10 cellular contexts compared by ENCODE assay signal in the genomic region with DNA sequence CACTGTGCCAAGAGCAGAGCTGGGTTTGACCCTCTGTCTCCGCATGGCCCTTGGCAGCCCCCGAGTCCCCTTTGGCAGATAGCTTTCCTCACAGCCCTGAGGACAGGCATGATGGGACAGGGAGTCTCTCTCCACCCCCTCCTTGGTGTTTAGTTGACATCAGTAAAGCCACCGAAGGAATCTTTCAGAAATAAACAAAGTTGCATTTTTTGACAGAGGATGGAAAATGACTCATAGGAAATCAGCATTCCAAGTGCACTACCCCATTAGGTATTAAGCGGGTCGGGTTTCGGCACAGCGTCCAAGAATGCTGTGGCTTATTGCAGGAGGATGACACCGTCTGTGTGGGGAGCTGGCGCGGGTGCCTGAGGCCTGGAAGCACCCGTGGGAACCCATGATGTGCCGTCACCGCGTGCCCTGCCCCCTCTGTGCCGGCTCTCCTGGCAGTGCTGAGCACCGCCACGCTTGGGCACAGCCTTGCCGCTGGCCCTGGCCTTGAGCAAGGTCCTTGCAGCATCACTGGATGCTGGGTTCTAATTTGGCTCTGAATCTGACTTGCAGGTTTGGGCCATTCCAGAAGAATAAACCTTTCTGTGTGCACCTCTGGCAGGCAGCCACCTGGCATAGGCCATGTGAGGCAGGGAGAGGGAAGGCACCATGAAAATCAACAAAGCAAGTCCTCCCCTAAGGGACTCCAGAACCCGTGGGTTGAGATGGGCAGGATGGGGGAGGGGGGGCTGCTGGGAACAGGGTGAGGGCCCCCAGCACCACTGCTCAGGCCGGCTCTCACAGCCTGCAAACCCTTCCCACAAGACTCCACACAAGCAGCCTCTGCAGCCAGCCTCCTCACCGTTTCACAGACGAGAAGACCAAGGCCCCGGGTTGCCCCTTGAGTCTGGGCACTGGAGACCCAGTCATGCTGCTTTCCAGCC. TPM values are rescaled to one million over a fixed set of nuclear protein-coding genes. Genes with fewer than 3 reads are reported as not detected.
DNase-seq lines count a peak whose midpoint lies in the region; ATAC-seq and TF ChIP-seq lines count a peak whose summit lies in the region.
"Had no signal": no experiment of that assay in that cellular context is flagged by ENCODE, and none has a peak within 500 bp of the region (broad histone marks: within the 10 kb centered on the region; RNA-seq: fewer than 3 reads in every experiment).

No MANE protein-coding gene starts in this region.

- H3K27me3 Mint-ChIP-seq in T-helper 17 cell, result no peaks in the 10 kb centered on the region

- H3K4me1 ChIP-seq in duodenal mucosa (ENCODE audit: control insufficient read depth in 1 of 2, insufficient read depth in 2 of 2, low read length in 2 of 2) (peaks cover 0 to 5% of the 10 kb centered on the region in 2 donors), mucosa of descending colon (ENCODE audit: low read depth) (no peaks in the 10 kb centered on the region)

- H3K27ac Mint-ChIP-seq in T-helper 17 cell, result no peak overlapping the region

- peak; percentile 69 for ATAC-seq in mucosa of descending colon
- no peak for ATAC-seq in HG03045 (IDR thresholded peaks at IDR 0.05; ENCODE audit: unreplicated experiment)
- ATAC-seq in HG02870 (IDR thresholded peaks at IDR 0.05; ENCODE audit: unreplicated experiment), result no peak
- no peak for ATAC-seq in T-helper 17 cell

- H3K36me3 ChIP-seq in duodenal mucosa (ENCODE audit: control insufficient read depth in 1 of 2, insufficient read depth in 2 of 2, low read length in 2 of 2), result no peaks in the 10 kb centered on the region
- no peaks in the 10 kb centered on the region for H3K36me3 ChIP-seq in mucosa of descending colon (ENCODE audit: low read depth)

- intact Hi-C loops in mucosa of descending colon (cut with DNase I, micrococcal nuclease), result no loop called here

- peak overlapping the region; percentile 39 for H3K27ac ChIP-seq in duodenal mucosa (ENCODE audit: low read depth, low read length)

- peaks cover 3% of the 10 kb centered on the region for H3K4me1 Mint-ChIP-seq in T-helper 17 cell

- H3K4me3 ChIP-seq in duodenal mucosa (ENCODE audit: low read depth in 1 of 2, low read length in 2 of 2) (no peak overlapping the region), mucosa of descending colon (no peak overlapping the region)

- no peaks in the 10 kb centered on the region for H3K27me3 ChIP-seq in duodenal mucosa (ENCODE audit: control insufficient read depth in 1 of 2, insufficient read depth in 2 of 2, low read length in 2 of 2)

- no peak overlapping the region for H3K4me3 Mint-ChIP-seq in T-helper 17 cell

- no peaks in the 10 kb centered on the region for H3K36me3 Mint-ChIP-seq in T-helper 17 cell (ENCODE audit: low read depth)

- TF ChIP-seq CTCF in mucosa of descending colon (IDR thresholded peaks at IDR 0.05), result no peak

- DNase-seq in AG08395 (ENCODE audit: low spot score), result peak; percentile 97
- peak; percentile 62 for DNase-seq in LoVo (ENCODE audit: low spot score)
- DNase-seq in mucosa of descending colon, result peak in 2 of 3 donors; percentile 19 to 77
- DNase-seq in T-helper 2 cell, result no peak
- DNase-seq in T-helper 17 cell, result no peak
- DNase-seq: activated CD8-positive, alpha-beta memory T cell treated with anti-CD3 and anti-CD28 coated beads, Interleukin-2, amount 50 U/mL, for 4 hours; DMS79 had no signal

- no peak overlapping the region for H3K9ac ChIP-seq in duodenal mucosa (ENCODE audit: low read depth in 1 of 2, low read length in 2 of 2)

- H3K9me3 ChIP-seq in duodenal mucosa (ENCODE audit: control insufficient read depth in 1 of 2, low read length in 2 of 2), result no peaks in the 10 kb centered on the region
- no peaks in the 10 kb centered on the region for H3K9me3 ChIP-seq in mucosa of descending colon
- H3K9me3 ChIP-seq in T-helper 17 cell (ENCODE audit: control insufficient read depth, low read length, poor library complexity, severe bottlenecking), result no peaks in the 10 kb centered on the region

RNA-seq across cellular contexts. Expression of gene ZNF469, which starts 50.5 kb away (rescaled TPM):
- 1 to 10 TPM in 1 of 3 donors, under 1 TPM in 2; 0.35 to 1.4 (median 0.51) TPM for total RNA-seq in mucosa of descending colon
- under 1 TPM; 0.32 to 0.55 TPM for total RNA-seq in T-helper 17 cell

Comparison
In these comparisons a context has a peak if more than half of its experiments do, and no peak if none do; other contexts are left out.
1. DNase-seq: peak in AG08395 (single experiment), LoVo (single experiment) and mucosa of descending colon (2 of 3); none in T-helper 2 cell (0 of 5) and T-helper 17 cell (0 of 3).